19 cellular contexts compared by ENCODE assay signal in the genomic region with DNA sequence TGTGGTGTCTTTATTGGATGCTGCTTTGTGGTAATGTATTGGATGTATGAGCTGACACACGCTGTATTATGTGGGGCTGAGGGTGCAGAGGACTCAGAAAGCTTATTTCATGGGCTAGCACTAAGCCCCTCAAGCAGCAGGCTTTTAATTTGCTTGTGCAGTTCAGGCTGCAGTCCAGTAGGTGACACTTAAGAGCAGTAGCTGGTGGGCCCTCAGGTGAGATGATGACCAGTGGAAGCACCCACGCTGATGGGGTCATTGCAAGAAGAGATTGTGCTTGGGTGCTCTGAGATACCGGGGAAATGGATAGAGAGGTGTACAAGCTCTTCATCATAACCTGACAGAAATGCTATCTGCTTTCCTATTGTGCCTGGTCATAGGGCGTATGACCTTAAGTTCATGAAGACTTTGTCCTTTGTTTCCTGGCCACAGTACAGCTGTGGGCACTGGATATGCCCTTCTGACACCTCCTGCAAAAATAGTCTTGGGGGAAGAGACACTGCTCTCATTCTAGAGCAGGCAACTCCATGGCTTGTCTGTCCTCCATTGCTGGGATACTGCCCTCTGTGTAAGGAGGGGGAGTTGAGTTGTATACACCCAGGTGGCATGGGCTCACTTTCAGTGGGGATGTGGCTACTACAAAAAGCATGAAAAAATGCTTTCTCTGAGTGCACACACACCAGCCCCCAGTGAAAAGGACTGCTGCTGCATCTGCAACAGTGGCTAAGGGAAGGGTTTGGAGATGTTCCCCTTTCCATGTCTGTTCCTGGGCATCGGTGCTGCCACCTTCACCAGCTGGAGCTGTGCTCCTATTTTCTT.
A peak's percentile ranks its signal among the peaks of the same experiment; 100 is the strongest.
DNase-seq lines count a peak whose midpoint lies in the region; ATAC-seq, FAIRE-seq and TF ChIP-seq lines count a peak whose summit lies in the region.
"Had no signal": no experiment of that assay in that cellular context is flagged by ENCODE, and none has a peak within 500 bp of the region (broad histone marks: within the 10 kb centered on the region; RNA-seq: fewer than 3 reads in every experiment).

No MANE protein-coding gene starts in this region.

- H3K27me3 Mint-ChIP-seq in nephron progenitor cell (ENCODE audit: low read depth, poor library complexity), result peaks cover 3% of the 10 kb centered on the region
- H3K27me3 Mint-ChIP-seq: activated CD4-positive, alpha-beta T cell treated with anti-CD3 and anti-CD28 coated beads, Interleukin-2, amount 10 ng/mL, durations not matched to agents 7 days and 5 days; effector memory CD8-positive, alpha-beta T cell; natural killer cell treated with Interleukin-12 subunit alpha and Interleukin-12 subunit beta and Interleukin-15 and Interleukin-18, amount 100 ng/mL, for 72 hours had no signal

- H3K27ac ChIP-seq in body of pancreas, result no peak overlapping the region
- H3K27ac ChIP-seq: breast epithelium, gastrocnemius medialis had no signal

- ATAC-seq in body of pancreas, result no peak
- ATAC-seq: activated T-cell treated with anti-CD3 and anti-CD28 coated beads, Interleukin-2, amount 50 U/mL, for 4 hours; effector memory CD8-positive, alpha-beta T cell; gastrocnemius medialis; natural killer cell treated with Interleukin-12 subunit alpha and Interleukin-12 subunit beta and Interleukin-15 and Interleukin-18, amount 100 ng/mL, for 72 hours had no signal

- FAIRE-seq in GM12891 (lab: Jason Lieb, UNC), result no peak
- FAIRE-seq: D721Med had no signal

- TF ChIP-seq CTCF in GM13977 (IDR thresholded peaks at IDR 0.05; ENCODE audit: extremely low read depth, insufficient read depth, missing control alignments), result peak; percentile 7
- peak; percentile 19 for TF ChIP-seq CTCF in cardiac fibroblast (IDR thresholded peaks at IDR 0.05; ENCODE audit: low read depth, low read length)
- no peak for TF ChIP-seq CTCF in nephron progenitor cell (IDR thresholded peaks at IDR 0.05)
- TF ChIP-seq CTCF in body of pancreas (IDR thresholded peaks at IDR 0.05), result no peak

- in situ Hi-C loops in GM13977 (cut with MboI; ENCODE audit: low pct_unique_long_range_greater_than_20kb, low sequenced_read_pairs, unreplicated experiment), result no loop called here

- no peaks in the 10 kb centered on the region for H3K36me3 Mint-ChIP-seq in nephron progenitor cell (ENCODE audit: low read depth)
- H3K36me3 Mint-ChIP-seq: activated naive CD8-positive, alpha-beta T cell had no signal

- no peaks in the 10 kb centered on the region for H3K4me1 ChIP-seq in body of pancreas
- H3K4me1 ChIP-seq: breast epithelium, gastrocnemius medialis had no signal

- TF ChIP-seq POLR2A in body of pancreas (IDR thresholded peaks at IDR 0.05) (no peak), GM12891 (IDR thresholded peaks at IDR 0.05; ENCODE audit: low read depth, low read length) (no peak)

- H3K9me3 ChIP-seq in body of pancreas, result no peaks in the 10 kb centered on the region
- H3K9me3 ChIP-seq: breast epithelium, gastrocnemius medialis had no signal

- H3K4me1 Mint-ChIP-seq in nephron progenitor cell, result no peaks in the 10 kb centered on the region

- peak overlapping the region; percentile 5 for H3K27ac Mint-ChIP-seq in nephron progenitor cell
- H3K27ac Mint-ChIP-seq: activated CD4-positive, alpha-beta T cell treated with anti-CD3 and anti-CD28 coated beads, Interleukin-2, amount 10 ng/mL, durations not matched to agents 7 days and 5 days; activated naive CD8-positive, alpha-beta T cell; effector memory CD8-positive, alpha-beta T cell; natural killer cell treated with Interleukin-12 subunit alpha and Interleukin-12 subunit beta and Interleukin-15 and Interleukin-18, amount 100 ng/mL, for 72 hours had no signal

- no peaks in the 10 kb centered on the region for H3K36me3 ChIP-seq in body of pancreas (replicated peaks in 1 of 2; ENCODE audit: insufficient read depth in 1 of 2, low read depth in 2 of 2)
- H3K36me3 ChIP-seq: breast epithelium, gastrocnemius medialis had no signal

- 63 to 76% methylated on average over 4 to 5 of the region's 5 CpGs for WGBS in body of pancreas, 2 donors

- no peak for DNase-seq in GM13977 (ENCODE audit: low spot score)
- no peak for DNase-seq in cardiac fibroblast (ENCODE audit: low read depth in 2 of 2)
- no peak for DNase-seq in nephron progenitor cell
- no peak for DNase-seq in body of pancreas
- no peak for DNase-seq in GM12891 (ENCODE audit: insufficient read length, low spot score)
- DNase-seq in epidermal melanocyte (ENCODE audit: insufficient read length, low spot score), result no peak
- no peak for DNase-seq in T-helper 1 cell
- DNase-seq: activated CD4-positive, alpha-beta T cell treated with anti-CD3 and anti-CD28 coated beads, Interleukin-2, amount 10 ng/mL, durations not matched to agents 7 days and 5 days; activated T-cell treated with anti-CD3 and anti-CD28 coated beads, Interleukin-2, amount 50 U/mL, for 4 hours; effector memory CD8-positive, alpha-beta T cell; Karpas-422; NCI-H1436 treated with DMSO at 0.1 percent for 48 hours had no signal

- H3K27me3 ChIP-seq in body of pancreas, result no peaks in the 10 kb centered on the region
- H3K27me3 ChIP-seq: breast epithelium, gastrocnemius medialis had no signal

- H3K4me3 ChIP-seq in cardiac fibroblast (replicated peaks in 1 of 2; ENCODE audit: low read depth in 2 of 2, low read length in 2 of 2), result no peak overlapping the region
- no peak overlapping the region for H3K4me3 ChIP-seq in body of pancreas
- H3K4me3 ChIP-seq: breast epithelium, gastrocnemius medialis, lung had no signal

- intact Hi-C loops in body of pancreas (cut with DNase I), result no loop called here

- TF ChIP-seq RAD21 in Ishikawa (IDR thresholded peaks at IDR 0.05; ENCODE audit: low read depth), result peak; percentile 14; the same call in 1 of the 2 replicates

- no peak for TF ChIP-seq EP300 in Ishikawa (IDR thresholded peaks at IDR 0.05; ENCODE audit: borderline replicate concordance)

- H3K9me3 Mint-ChIP-seq in nephron progenitor cell, result peaks cover 4% of the 10 kb centered on the region
- H3K9me3 Mint-ChIP-seq: activated T-cell treated with anti-CD3 and anti-CD28 coated beads, Interleukin-2, amount 50 U/mL, for 4 hours had no signal

- no peak overlapping the region for H3K4me3 Mint-ChIP-seq in nephron progenitor cell
- H3K4me3 Mint-ChIP-seq: activated CD4-positive, alpha-beta T cell treated with anti-CD3 and anti-CD28 coated beads, Interleukin-2, amount 10 ng/mL, durations not matched to agents 7 days and 5 days; activated naive CD8-positive, alpha-beta T cell; activated T-cell treated with anti-CD3 and anti-CD28 coated beads, Interleukin-2, amount 50 U/mL, for 4 hours; effector memory CD8-positive, alpha-beta T cell; natural killer cell treated with Interleukin-12 subunit alpha and Interleukin-12 subunit beta and Interleukin-15 and Interleukin-18, amount 100 ng/mL, for 72 hours had no signal

TF ChIP-seq in Ishikawa, 13 proteins besides CTCF, POLR2A, EP300 and RAD21 (continues in another document):
- TF ChIP-seq NFIC (IDR thresholded peaks at IDR 0.05) (no peak), YY1 (IDR thresholded peaks at IDR 0.05; ENCODE audit: low read depth) (no peak), CREB1 (IDR thresholded peaks at IDR 0.05; ENCODE audit: low read depth) (no peak), TEAD4 (IDR thresholded peaks at IDR 0.05) (no peak), FOXM1 (IDR thresholded peaks at IDR 0.05; ENCODE audit: borderline replicate concordance, low read depth) (no peak), TCF12 (IDR thresholded peaks at IDR 0.05; ENCODE audit: low read depth) (no peak)
- TF ChIP-seq, protein P1, sequence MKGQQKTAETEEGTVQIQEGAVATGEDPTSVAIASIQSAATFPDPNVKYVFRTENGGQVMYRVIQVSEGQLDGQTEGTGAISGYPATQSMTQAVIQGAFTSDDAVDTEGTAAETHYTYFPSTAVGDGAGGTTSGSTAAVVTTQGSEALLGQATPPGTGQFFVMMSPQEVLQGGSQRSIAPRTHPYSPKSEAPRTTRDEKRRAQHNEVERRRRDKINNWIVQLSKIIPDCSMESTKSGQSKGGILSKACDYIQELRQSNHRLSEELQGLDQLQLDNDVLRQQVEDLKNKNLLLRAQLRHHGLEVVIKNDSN (IDR thresholded peaks at IDR 0.05), result no peak

TF ChIP-seq in GM12891, 5 proteins besides CTCF, POLR2A, EP300 and RAD21:
- no peak for TF ChIP-seq SPI1 (IDR thresholded peaks at IDR 0.05; ENCODE audit: low read depth, low read length)
- no peak for TF ChIP-seq PAX5 (IDR thresholded peaks at IDR 0.05; ENCODE audit: insufficient read depth, low read length, severe bottlenecking)
- TF ChIP-seq POU2F2 (IDR thresholded peaks at IDR 0.05; ENCODE audit: low read depth, low read length), result no peak
- TF ChIP-seq TAF1 (IDR thresholded peaks at IDR 0.05; ENCODE audit: low read depth, low read length), result no peak
- TF ChIP-seq POLR2AphosphoS5 (IDR thresholded peaks at IDR 0.05; ENCODE audit: low read depth, low read length), result no peak

Comparison
In these comparisons a context has a peak if more than half of its experiments do, and no peak if none do; other contexts are left out.
1. CTCF ChIP-seq: peak in GM13977 (single experiment) and cardiac fibroblast (single experiment); none in nephron progenitor cell (single experiment) and body of pancreas (0 of 7).